In the genomic region with DNA sequence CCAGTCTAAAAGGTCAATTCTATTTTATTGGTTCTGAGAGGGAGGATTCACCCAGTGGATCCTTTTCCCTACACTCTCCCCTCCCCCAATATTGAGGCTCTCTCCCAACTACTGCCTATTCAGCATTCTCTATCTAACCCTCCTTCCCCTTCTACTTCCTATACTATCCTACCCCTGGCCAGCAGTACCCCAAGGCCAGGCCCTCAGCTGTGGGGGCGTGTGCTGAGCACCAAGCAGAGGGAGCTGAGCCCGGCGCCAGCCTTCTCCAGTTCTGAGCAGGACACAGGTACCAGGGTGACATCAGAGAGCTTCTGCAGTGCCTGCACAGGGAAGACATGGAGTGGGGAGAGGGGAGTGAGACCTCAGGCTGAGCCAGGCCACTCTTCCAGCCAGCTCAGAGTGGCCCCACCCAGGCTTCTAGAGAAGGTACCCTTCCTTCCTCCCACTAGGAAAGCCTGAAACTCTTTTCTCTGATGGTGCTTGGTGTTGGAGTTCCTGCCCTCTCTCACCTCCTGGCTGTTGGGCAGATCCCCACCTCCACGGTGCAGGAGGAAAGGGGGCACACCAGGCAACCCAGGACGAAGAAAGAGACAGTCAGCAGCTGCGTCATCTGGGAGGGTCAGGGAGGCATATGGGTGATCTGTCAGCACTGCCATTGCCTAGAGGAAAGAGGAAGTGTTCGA, we compare ENCODE assay signal across 1 cellular context.
A peak's percentile ranks its signal among the peaks of the same experiment; 100 is the strongest.
TF ChIP-seq lines count a peak whose summit lies in the region.

No MANE protein-coding gene starts in this region.

TF ChIP-seq in K562, 482 proteins besides CTCF, POLR2A, EP300 and RAD21 (continued from another document):
- TF ChIP-seq, protein P1, sequence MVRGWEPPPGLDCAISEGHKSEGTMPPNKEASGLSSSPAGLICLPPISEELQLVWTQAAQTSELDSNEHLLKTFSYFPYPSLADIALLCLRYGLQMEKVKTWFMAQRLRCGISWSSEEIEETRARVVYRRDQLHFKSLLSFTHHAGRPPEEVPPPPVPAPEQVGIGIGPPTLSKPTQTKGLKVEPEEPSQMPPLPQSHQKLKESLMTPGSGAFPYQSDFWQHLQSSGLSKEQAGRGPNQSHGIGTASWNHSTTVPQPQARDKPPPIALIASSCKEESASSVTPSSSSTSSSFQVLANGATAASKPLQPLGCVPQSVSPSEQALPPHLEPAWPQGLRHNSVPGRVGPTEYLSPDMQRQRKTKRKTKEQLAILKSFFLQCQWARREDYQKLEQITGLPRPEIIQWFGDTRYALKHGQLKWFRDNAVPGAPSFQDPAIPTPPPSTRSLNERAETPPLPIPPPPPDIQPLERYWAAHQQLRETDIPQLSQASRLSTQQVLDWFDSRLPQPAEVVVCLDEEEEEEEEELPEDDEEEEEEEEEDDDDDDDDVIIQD (CRISPR knock-in tag; IDR thresholded peaks at IDR 0.05): no peak
- no peak for TF ChIP-seq KAT2B (IDR thresholded peaks at IDR 0.05; ENCODE audit: low read depth, low read length)
- no peak for TF ChIP-seq NCOA2 (IDR thresholded peaks at IDR 0.05; ENCODE audit: partially characterized antibody in 2 of 2)
- TF ChIP-seq, protein P2, sequence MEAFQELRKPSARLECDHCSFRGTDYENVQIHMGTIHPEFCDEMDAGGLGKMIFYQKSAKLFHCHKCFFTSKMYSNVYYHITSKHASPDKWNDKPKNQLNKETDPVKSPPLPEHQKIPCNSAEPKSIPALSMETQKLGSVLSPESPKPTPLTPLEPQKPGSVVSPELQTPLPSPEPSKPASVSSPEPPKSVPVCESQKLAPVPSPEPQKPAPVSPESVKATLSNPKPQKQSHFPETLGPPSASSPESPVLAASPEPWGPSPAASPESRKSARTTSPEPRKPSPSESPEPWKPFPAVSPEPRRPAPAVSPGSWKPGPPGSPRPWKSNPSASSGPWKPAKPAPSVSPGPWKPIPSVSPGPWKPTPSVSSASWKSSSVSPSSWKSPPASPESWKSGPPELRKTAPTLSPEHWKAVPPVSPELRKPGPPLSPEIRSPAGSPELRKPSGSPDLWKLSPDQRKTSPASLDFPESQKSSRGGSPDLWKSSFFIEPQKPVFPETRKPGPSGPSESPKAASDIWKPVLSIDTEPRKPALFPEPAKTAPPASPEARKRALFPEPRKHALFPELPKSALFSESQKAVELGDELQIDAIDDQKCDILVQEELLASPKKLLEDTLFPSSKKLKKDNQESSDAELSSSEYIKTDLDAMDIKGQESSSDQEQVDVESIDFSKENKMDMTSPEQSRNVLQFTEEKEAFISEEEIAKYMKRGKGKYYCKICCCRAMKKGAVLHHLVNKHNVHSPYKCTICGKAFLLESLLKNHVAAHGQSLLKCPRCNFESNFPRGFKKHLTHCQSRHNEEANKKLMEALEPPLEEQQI (IDR thresholded peaks at IDR 0.05): no peak
- no peak for TF ChIP-seq XRCC5 (IDR thresholded peaks at IDR 0.05; ENCODE audit: low read depth, low read length)
- TF ChIP-seq MAFF (IDR thresholded peaks at IDR 0.05; ENCODE audit: low read length): peak; percentile 35; the same call in 1 of the 2 replicates
- TF ChIP-seq RCOR1 (IDR thresholded peaks at IDR 0.05; ENCODE audit: borderline replicate concordance in 1 of 2, low read depth in 2 of 2, low read length in 2 of 2): no peak
- TF ChIP-seq, protein P3, sequence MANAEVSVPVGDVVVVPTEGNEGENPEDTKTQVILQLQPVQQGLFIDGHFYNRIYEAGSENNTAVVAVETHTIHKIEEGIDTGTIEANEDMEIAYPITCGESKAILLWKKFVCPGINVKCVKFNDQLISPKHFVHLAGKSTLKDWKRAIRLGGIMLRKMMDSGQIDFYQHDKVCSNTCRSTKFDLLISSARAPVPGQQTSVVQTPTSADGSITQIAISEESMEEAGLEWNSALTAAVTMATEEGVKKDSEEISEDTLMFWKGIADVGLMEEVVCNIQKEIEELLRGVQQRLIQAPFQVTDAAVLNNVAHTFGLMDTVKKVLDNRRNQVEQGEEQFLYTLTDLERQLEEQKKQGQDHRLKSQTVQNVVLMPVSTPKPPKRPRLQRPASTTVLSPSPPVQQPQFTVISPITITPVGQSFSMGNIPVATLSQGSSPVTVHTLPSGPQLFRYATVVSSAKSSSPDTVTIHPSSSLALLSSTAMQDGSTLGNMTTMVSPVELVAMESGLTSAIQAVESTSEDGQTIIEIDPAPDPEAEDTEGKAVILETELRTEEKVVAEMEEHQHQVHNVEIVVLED (CRISPR knock-in tag; IDR thresholded peaks at IDR 0.05): 0 out of 2 replicates have a peak, but pooled peaks have one; percentile 11
- TF ChIP-seq, protein P4, sequence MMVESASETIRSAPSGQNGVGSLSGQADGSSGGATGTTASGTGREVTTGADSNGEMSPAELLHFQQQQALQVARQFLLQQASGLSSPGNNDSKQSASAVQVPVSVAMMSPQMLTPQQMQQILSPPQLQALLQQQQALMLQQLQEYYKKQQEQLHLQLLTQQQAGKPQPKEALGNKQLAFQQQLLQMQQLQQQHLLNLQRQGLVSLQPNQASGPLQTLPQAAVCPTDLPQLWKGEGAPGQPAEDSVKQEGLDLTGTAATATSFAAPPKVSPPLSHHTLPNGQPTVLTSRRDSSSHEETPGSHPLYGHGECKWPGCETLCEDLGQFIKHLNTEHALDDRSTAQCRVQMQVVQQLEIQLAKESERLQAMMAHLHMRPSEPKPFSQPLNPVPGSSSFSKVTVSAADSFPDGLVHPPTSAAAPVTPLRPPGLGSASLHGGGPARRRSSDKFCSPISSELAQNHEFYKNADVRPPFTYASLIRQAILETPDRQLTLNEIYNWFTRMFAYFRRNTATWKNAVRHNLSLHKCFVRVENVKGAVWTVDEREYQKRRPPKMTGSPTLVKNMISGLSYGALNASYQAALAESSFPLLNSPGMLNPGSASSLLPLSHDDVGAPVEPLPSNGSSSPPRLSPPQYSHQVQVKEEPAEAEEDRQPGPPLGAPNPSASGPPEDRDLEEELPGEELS (CRISPR knock-in tag; IDR thresholded peaks at IDR 0.05; ENCODE audit: borderline replicate concordance): no peak
- no peak for TF ChIP-seq TBL1XR1 (IDR thresholded peaks at IDR 0.05; ENCODE audit: low read length in 2 of 2)
- TF ChIP-seq SRSF9 (IDR thresholded peaks at IDR 0.05; ENCODE audit: borderline replicate concordance, low read depth, low read length): no peak
- TF ChIP-seq RUNX1 (IDR thresholded peaks at IDR 0.05; ENCODE audit: low read depth): no peak
- no peak for TF ChIP-seq DACH1 (IDR thresholded peaks at IDR 0.05; ENCODE audit: partially characterized antibody)
- TF ChIP-seq BRD4 (IDR thresholded peaks at IDR 0.05): no peak
- no peak for TF ChIP-seq HDAC8 (tag; IDR thresholded peaks at IDR 0.05)
- TF ChIP-seq C11orf30 (IDR thresholded peaks at IDR 0.05; ENCODE audit: low read depth): no peak
- no peak for TF ChIP-seq HNRNPLL (IDR thresholded peaks at IDR 0.05; ENCODE audit: low read depth, low read length, poor library complexity, severe bottlenecking)
- TF ChIP-seq SNRNP70 (optimal IDR thresholded peaks at IDR 0.05; ENCODE audit: low read depth, low read length): peak; percentile 27
- TF ChIP-seq, protein P5, sequence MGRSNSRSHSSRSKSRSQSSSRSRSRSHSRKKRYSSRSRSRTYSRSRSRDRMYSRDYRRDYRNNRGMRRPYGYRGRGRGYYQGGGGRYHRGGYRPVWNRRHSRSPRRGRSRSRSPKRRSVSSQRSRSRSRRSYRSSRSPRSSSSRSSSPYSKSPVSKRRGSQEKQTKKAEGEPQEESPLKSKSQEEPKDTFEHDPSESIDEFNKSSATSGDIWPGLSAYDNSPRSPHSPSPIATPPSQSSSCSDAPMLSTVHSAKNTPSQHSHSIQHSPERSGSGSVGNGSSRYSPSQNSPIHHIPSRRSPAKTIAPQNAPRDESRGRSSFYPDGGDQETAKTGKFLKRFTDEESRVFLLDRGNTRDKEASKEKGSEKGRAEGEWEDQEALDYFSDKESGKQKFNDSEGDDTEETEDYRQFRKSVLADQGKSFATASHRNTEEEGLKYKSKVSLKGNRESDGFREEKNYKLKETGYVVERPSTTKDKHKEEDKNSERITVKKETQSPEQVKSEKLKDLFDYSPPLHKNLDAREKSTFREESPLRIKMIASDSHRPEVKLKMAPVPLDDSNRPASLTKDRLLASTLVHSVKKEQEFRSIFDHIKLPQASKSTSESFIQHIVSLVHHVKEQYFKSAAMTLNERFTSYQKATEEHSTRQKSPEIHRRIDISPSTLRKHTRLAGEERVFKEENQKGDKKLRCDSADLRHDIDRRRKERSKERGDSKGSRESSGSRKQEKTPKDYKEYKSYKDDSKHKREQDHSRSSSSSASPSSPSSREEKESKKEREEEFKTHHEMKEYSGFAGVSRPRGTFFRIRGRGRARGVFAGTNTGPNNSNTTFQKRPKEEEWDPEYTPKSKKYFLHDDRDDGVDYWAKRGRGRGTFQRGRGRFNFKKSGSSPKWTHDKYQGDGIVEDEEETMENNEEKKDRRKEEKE (IDR thresholded peaks at IDR 0.05; ENCODE audit: borderline replicate concordance in 1 of 2, control insufficient read depth in 1 of 2, low read depth in 2 of 2, low read length in 1 of 2): no peak
- TF ChIP-seq GABPB2 (CRISPR knock-in tag; conservative IDR thresholded peaks at IDR 0.05): no peak
- no peak for TF ChIP-seq POLR2B (IDR thresholded peaks at IDR 0.05; ENCODE audit: low read depth, partially characterized antibody)
- TF ChIP-seq ZNF408 (CRISPR knock-in tag; IDR thresholded peaks at IDR 0.05; ENCODE audit: low read depth): no peak
- TF ChIP-seq, protein P6, sequence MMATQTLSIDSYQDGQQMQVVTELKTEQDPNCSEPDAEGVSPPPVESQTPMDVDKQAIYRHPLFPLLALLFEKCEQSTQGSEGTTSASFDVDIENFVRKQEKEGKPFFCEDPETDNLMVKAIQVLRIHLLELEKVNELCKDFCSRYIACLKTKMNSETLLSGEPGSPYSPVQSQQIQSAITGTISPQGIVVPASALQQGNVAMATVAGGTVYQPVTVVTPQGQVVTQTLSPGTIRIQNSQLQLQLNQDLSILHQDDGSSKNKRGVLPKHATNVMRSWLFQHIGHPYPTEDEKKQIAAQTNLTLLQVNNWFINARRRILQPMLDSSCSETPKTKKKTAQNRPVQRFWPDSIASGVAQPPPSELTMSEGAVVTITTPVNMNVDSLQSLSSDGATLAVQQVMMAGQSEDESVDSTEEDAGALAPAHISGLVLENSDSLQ (IDR thresholded peaks at IDR 0.05): peak; percentile 69
- no peak for TF ChIP-seq POLR2G (IDR thresholded peaks at IDR 0.05; ENCODE audit: low read depth, low read length)
- TF ChIP-seq PTTG1 (tag; IDR thresholded peaks at IDR 0.05; ENCODE audit: low read depth): no peak
- TF ChIP-seq, protein P7, sequence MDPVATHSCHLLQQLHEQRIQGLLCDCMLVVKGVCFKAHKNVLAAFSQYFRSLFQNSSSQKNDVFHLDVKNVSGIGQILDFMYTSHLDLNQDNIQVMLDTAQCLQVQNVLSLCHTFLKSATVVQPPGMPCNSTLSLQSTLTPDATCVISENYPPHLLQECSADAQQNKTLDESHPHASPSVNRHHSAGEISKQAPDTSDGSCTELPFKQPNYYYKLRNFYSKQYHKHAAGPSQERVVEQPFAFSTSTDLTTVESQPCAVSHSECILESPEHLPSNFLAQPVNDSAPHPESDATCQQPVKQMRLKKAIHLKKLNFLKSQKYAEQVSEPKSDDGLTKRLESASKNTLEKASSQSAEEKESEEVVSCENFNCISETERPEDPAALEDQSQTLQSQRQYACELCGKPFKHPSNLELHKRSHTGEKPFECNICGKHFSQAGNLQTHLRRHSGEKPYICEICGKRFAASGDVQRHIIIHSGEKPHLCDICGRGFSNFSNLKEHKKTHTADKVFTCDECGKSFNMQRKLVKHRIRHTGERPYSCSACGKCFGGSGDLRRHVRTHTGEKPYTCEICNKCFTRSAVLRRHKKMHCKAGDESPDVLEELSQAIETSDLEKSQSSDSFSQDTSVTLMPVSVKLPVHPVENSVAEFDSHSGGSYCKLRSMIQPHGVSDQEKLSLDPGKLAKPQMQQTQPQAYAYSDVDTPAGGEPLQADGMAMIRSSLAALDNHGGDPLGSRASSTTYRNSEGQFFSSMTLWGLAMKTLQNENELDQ (CRISPR knock-in tag; IDR thresholded peaks at IDR 0.05; ENCODE audit: borderline replicate concordance): no peak
- TF ChIP-seq, protein P8, sequence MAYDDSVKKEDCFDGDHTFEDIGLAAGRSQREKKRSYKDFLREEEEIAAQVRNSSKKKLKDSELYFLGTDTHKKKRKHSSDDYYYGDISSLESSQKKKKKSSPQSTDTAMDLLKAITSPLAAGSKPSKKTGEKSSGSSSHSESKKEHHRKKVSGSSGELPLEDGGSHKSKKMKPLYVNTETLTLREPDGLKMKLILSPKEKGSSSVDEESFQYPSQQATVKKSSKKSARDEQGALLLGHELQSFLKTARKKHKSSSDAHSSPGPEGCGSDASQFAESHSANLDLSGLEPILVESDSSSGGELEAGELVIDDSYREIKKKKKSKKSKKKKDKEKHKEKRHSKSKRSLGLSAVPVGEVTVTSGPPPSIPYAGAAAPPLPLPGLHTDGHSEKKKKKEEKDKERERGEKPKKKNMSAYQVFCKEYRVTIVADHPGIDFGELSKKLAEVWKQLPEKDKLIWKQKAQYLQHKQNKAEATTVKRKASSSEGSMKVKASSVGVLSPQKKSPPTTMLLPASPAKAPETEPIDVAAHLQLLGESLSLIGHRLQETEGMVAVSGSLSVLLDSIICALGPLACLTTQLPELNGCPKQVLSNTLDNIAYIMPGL (CRISPR knock-in tag; IDR thresholded peaks at IDR 0.05): no peak
- TF ChIP-seq, protein P9, sequence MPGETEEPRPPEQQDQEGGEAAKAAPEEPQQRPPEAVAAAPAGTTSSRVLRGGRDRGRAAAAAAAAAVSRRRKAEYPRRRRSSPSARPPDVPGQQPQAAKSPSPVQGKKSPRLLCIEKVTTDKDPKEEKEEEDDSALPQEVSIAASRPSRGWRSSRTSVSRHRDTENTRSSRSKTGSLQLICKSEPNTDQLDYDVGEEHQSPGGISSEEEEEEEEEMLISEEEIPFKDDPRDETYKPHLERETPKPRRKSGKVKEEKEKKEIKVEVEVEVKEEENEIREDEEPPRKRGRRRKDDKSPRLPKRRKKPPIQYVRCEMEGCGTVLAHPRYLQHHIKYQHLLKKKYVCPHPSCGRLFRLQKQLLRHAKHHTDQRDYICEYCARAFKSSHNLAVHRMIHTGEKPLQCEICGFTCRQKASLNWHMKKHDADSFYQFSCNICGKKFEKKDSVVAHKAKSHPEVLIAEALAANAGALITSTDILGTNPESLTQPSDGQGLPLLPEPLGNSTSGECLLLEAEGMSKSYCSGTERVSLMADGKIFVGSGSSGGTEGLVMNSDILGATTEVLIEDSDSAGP (CRISPR knock-in tag; IDR thresholded peaks at IDR 0.05): no peak
- TF ChIP-seq HEY1 (CRISPR knock-in tag; IDR thresholded peaks at IDR 0.05; ENCODE audit: borderline replicate concordance): no peak
- TF ChIP-seq, protein P10, sequence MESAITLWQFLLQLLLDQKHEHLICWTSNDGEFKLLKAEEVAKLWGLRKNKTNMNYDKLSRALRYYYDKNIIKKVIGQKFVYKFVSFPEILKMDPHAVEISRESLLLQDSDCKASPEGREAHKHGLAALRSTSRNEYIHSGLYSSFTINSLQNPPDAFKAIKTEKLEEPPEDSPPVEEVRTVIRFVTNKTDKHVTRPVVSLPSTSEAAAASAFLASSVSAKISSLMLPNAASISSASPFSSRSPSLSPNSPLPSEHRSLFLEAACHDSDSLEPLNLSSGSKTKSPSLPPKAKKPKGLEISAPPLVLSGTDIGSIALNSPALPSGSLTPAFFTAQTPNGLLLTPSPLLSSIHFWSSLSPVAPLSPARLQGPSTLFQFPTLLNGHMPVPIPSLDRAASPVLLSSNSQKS (CRISPR knock-in tag; IDR thresholded peaks at IDR 0.05): no peak
- TF ChIP-seq NFE2L1 (tag; IDR thresholded peaks at IDR 0.05; ENCODE audit: borderline replicate concordance, low read depth): no peak
- TF ChIP-seq, protein P11, sequence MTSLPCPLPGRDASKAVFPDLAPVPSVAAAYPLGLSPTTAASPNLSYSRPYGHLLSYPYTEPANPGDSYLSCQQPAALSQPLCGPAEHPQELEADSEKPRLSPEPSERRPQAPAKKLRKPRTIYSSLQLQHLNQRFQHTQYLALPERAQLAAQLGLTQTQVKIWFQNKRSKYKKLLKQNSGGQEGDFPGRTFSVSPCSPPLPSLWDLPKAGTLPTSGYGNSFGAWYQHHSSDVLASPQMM (CRISPR knock-in tag; IDR thresholded peaks at IDR 0.05): no peak
- no peak for TF ChIP-seq NR2C2 (CRISPR knock-in tag; IDR thresholded peaks at IDR 0.05)
- no peak for TF ChIP-seq NR2C2 (tag; IDR thresholded peaks at IDR 0.05)
TF ChIP-seq in K562: peak in this region for 80.
